15 cellular contexts compared by ENCODE assay signal in the genomic region with DNA sequence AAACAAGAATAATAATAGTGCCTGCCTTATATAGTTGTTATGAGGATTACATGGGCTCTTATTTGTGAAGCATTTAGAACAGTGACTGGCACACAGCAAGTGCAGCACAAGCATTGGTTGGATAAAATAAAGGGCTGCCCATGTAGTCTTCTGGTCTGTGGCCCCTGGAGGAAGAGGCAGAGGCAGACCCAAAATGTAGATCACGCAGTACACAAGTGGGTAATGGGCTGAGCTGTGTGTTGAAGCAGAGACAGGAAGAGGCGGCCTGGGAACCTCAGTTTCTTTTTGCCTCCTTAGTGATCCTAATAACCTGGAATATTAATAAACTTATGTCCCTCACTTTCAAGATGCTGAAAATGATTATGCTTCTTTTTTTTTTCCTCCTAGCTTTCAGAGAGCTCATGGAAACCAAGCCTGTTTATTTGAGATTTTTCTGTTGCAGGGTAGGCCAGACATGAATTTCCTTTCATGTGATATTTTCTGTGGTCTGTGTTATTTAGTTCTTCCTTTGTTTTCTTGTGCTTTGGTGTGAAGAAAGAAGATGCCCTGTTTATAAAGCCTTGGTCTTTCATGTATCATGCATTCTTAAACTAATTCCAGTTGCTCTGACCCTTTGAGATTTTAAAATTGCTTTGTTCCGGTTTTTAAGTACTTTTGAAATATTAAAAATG. TPM values are rescaled to one million over a fixed set of nuclear protein-coding genes. Genes with fewer than 3 reads are reported as not detected.
A peak's percentile ranks its signal among the peaks of the same experiment; 100 is the strongest.
DNase-seq lines count a peak whose midpoint lies in the region; ATAC-seq and TF ChIP-seq lines count a peak whose summit lies in the region.
"Had no signal": no experiment of that assay in that cellular context is flagged by ENCODE, and none has a peak within 500 bp of the region (broad histone marks: within the 10 kb centered on the region; RNA-seq: fewer than 3 reads in every experiment).

No MANE protein-coding gene starts in this region.

- H2AFZ ChIP-seq in SK-N-SH (ENCODE audit: low read depth): no peak overlapping the region

- H3K4me3 Mint-ChIP-seq in T-helper 2 cell treated with Interferon-gamma antibody and Interleukin-4, amounts not matched to agents 5 μg/mL and 100 μg/mL, for 36 hours: peak overlapping the region; percentile 41
- no peak overlapping the region for H3K4me3 Mint-ChIP-seq in activated naive CD8-positive, alpha-beta T cell treated with anti-CD3 and anti-CD28 coated beads, Interleukin-2, amount 10 ng/mL, durations not matched to agents 7 days and 5 days
- H3K4me3 Mint-ChIP-seq in neural crest cell: no peak overlapping the region

- intact Hi-C loops in upper lobe of right lung (cut with DNase I): no loop called here

- no peak for TF ChIP-seq CTCF in neural crest cell (conservative IDR thresholded peaks at IDR 0.05)
- TF ChIP-seq CTCF in SK-N-SH (IDR thresholded peaks at IDR 0.05): no peak
- no peak for TF ChIP-seq CTCF in upper lobe of right lung (IDR thresholded peaks at IDR 0.05)

- TF ChIP-seq RAD21 in SK-N-SH (IDR thresholded peaks at IDR 0.05; ENCODE audit: low read length): no peak

- peaks cover 31% of the 10 kb centered on the region for H3K4me1 Mint-ChIP-seq in T-helper 2 cell treated with Interferon-gamma antibody and Interleukin-4, amounts not matched to agents 5 μg/mL and 100 μg/mL, for 36 hours (ENCODE audit: low read depth)
- peaks cover 13% of the 10 kb centered on the region for H3K4me1 Mint-ChIP-seq in activated naive CD8-positive, alpha-beta T cell treated with anti-CD3 and anti-CD28 coated beads, Interleukin-2, amount 10 ng/mL, durations not matched to agents 7 days and 5 days
- peaks cover 23% of the 10 kb centered on the region for H3K4me1 Mint-ChIP-seq in neural crest cell

- H3K4me1 ChIP-seq in SK-N-SH (ENCODE audit: control insufficient read depth in 1 of 2, insufficient read depth in 2 of 2, low read depth in 1 of 2, low read length in 1 of 2) (peaks cover 0 to 14% of the 10 kb centered on the region in 2 experiments; a peak in 3 of 4 replicates), upper lobe of right lung (no peaks in the 10 kb centered on the region)
- H3K4me1 ChIP-seq: prostate gland had no signal

- no peaks in the 10 kb centered on the region for H3K27me3 Mint-ChIP-seq in T-helper 2 cell treated with Interferon-gamma antibody and Interleukin-4, amounts not matched to agents 5 μg/mL and 100 μg/mL, for 36 hours (ENCODE audit: low read depth)
- H3K27me3 Mint-ChIP-seq in activated naive CD8-positive, alpha-beta T cell treated with anti-CD3 and anti-CD28 coated beads, Interleukin-2, amount 10 ng/mL, durations not matched to agents 7 days and 5 days: no peaks in the 10 kb centered on the region
- H3K27me3 Mint-ChIP-seq in neural crest cell (ENCODE audit: low read depth): no peaks in the 10 kb centered on the region
- H3K27me3 Mint-ChIP-seq: IgD-negative memory B cell had no signal

- no peaks in the 10 kb centered on the region for H3K27me3 ChIP-seq in SK-N-SH (ENCODE audit: insufficient read depth)
- H3K27me3 ChIP-seq in upper lobe of right lung: no peaks in the 10 kb centered on the region
- H3K27me3 ChIP-seq: SJSA1 had no signal

- H3K4me2 ChIP-seq in SK-N-SH: no peak overlapping the region

- no peak for DNase-seq in T-helper 2 cell treated with Interferon-gamma antibody and Interleukin-4, amounts not matched to agents 5 μg/mL and 100 μg/mL, for 36 hours (ENCODE audit: low spot score)
- DNase-seq in T-helper 2 cell: no peak
- no peak for DNase-seq in activated naive CD8-positive, alpha-beta T cell treated with anti-CD3 and anti-CD28 coated beads, Interleukin-2, amount 10 ng/mL, durations not matched to agents 7 days and 5 days
- DNase-seq in neural crest cell (ENCODE audit: low read depth, low spot score): no peak
- DNase-seq in SK-N-SH: no peak
- no peak for DNase-seq in SKM-1 (lab: John Stamatoyannopoulos, UW; ENCODE audit: unreplicated experiment)
- DNase-seq in upper lobe of right lung: no peak
- DNase-seq: kidney; NCI-H1417 treated with DMSO at 0.1 percent for 48 hours; stimulated activated CD4-positive, alpha-beta T cell treated with anti-CD3 and anti-CD28 coated beads, Interleukin-15, amount 100 ng/mL, for 24 hours had no signal

- H3K9me2 ChIP-seq in SK-N-SH: no peaks in the 10 kb centered on the region

- H3K36me3 ChIP-seq in KOPT-K1 (ENCODE audit: insufficient read depth, low read length) (peaks cover 22% of the 10 kb centered on the region), SK-N-SH (replicated peaks in 1 of 2; ENCODE audit: control insufficient read depth in 1 of 2, insufficient read depth in 2 of 2, low read length in 1 of 2) (peaks cover 0 to 5% of the 10 kb centered on the region in 2 experiments), upper lobe of right lung (no peaks in the 10 kb centered on the region)
- H3K36me3 ChIP-seq: prostate gland had no signal

- no peaks in the 10 kb centered on the region for H4K20me1 ChIP-seq in SK-N-SH (ENCODE audit: insufficient read depth)

- CTCF ChIA-PET in SK-N-SH (lab: Yijun Ruan, JAX): interaction anchor here (0.6 to 1.5 kb wide), 2 partner anchors 9 to 59 kb away, joined by 3 to 5 read pairs; no protein-coding TSS in a partner anchor

- H3K27ac Mint-ChIP-seq in T-helper 2 cell treated with Interferon-gamma antibody and Interleukin-4, amounts not matched to agents 5 μg/mL and 100 μg/mL, for 36 hours: peak overlapping the region; percentile 47
- H3K27ac Mint-ChIP-seq in activated naive CD8-positive, alpha-beta T cell treated with anti-CD3 and anti-CD28 coated beads, Interleukin-2, amount 10 ng/mL, durations not matched to agents 7 days and 5 days: peak overlapping the region; percentile 52
- H3K27ac Mint-ChIP-seq in neural crest cell (ENCODE audit: unreplicated experiment): peak overlapping the region; percentile 7

- H3K4me3 ChIP-seq in SK-N-SH (ENCODE audit: low read depth in 2 of 2, low read length in 1 of 2): no peak overlapping the region
- no peak overlapping the region for H3K4me3 ChIP-seq in upper lobe of right lung
- H3K4me3 ChIP-seq: prostate gland, SJSA1 had no signal

- H3K79me2 ChIP-seq in SK-N-SH (ENCODE audit: insufficient read depth): no peaks in the 10 kb centered on the region

- H3K9me3 ChIP-seq in KOPT-K1 (ENCODE audit: insufficient read depth, low read length, poor library complexity, severe bottlenecking) (no peaks in the 10 kb centered on the region), SK-N-SH (no peaks in the 10 kb centered on the region), upper lobe of right lung (no peaks in the 10 kb centered on the region)
- H3K9me3 ChIP-seq: prostate gland, SJSA1 had no signal

- H3K36me3 Mint-ChIP-seq in T-helper 2 cell treated with Interferon-gamma antibody and Interleukin-4, amounts not matched to agents 5 μg/mL and 100 μg/mL, for 36 hours (ENCODE audit: low read depth): peaks cover 37% of the 10 kb centered on the region
- H3K36me3 Mint-ChIP-seq in activated naive CD8-positive, alpha-beta T cell treated with anti-CD3 and anti-CD28 coated beads, Interleukin-2, amount 10 ng/mL, durations not matched to agents 7 days and 5 days: peaks cover 44% of the 10 kb centered on the region
- H3K36me3 Mint-ChIP-seq in neural crest cell (ENCODE audit: low read depth): peaks cover 11% of the 10 kb centered on the region

- TF ChIP-seq EP300 in SK-N-SH (IDR thresholded peaks at IDR 0.05; ENCODE audit: borderline replicate concordance in 1 of 2, low read depth in 1 of 2, low read length in 1 of 2): no peak

- 98% methylated on average over 3 of the region's 3 CpGs for WGBS in SK-N-SH (ENCODE audit: low lambda C conversion rate)

- POLR2A ChIA-PET in activated naive CD8-positive, alpha-beta T cell treated with anti-CD3 and anti-CD28 coated beads, Interleukin-2, amount 10 ng/mL, durations not matched to agents 7 days and 5 days (lab: Charles Lee): no interaction called here
- POLR2A ChIA-PET in SK-N-SH (lab: Yijun Ruan, JAX): no interaction called here

- H3K9ac ChIP-seq in SK-N-SH: no peak overlapping the region

- ATAC-seq in activated naive CD8-positive, alpha-beta T cell treated with anti-CD3 and anti-CD28 coated beads, Interleukin-2, amount 10 ng/mL, durations not matched to agents 7 days and 5 days (ENCODE audit: low read depth): no peak
- ATAC-seq in upper lobe of right lung: no peak
- ATAC-seq: esophagus mucosa had no signal

- H3K9me3 Mint-ChIP-seq in T-helper 2 cell treated with Interferon-gamma antibody and Interleukin-4, amounts not matched to agents 5 μg/mL and 100 μg/mL, for 36 hours: no peaks in the 10 kb centered on the region
- H3K9me3 Mint-ChIP-seq in activated naive CD8-positive, alpha-beta T cell treated with anti-CD3 and anti-CD28 coated beads, Interleukin-2, amount 10 ng/mL, durations not matched to agents 7 days and 5 days: no peaks in the 10 kb centered on the region
- H3K9me3 Mint-ChIP-seq in neural crest cell: no peaks in the 10 kb centered on the region
- H3K9me3 Mint-ChIP-seq: IgD-negative memory B cell had no signal

- no peaks in the 10 kb centered on the region for H3F3A ChIP-seq in SK-N-SH (replicated peaks; ENCODE audit: insufficient read depth)

- peak overlapping the region; percentile 28 for H3K27ac ChIP-seq in KOPT-K1 (ENCODE audit: low read depth, low read length, poor library complexity, severe bottlenecking)
- H3K27ac ChIP-seq in SK-N-SH (ENCODE audit: low read depth in 2 of 2, low read length in 1 of 2): no peak overlapping the region
- no peak overlapping the region for H3K27ac ChIP-seq in upper lobe of right lung
- H3K27ac ChIP-seq: prostate gland, SJSA1 had no signal

TF ChIP-seq in SK-N-SH, 30 proteins besides CTCF, POLR2A, EP300 and RAD21:
- TF ChIP-seq JUND (IDR thresholded peaks at IDR 0.05) (no peak), TAF1 (IDR thresholded peaks at IDR 0.05; ENCODE audit: borderline replicate concordance, low read depth, low read length) (no peak), SMC3 (IDR thresholded peaks at IDR 0.05; ENCODE audit: low read depth, low read length) (no peak), NFIC (IDR thresholded peaks at IDR 0.05; ENCODE audit: borderline replicate concordance) (no peak), MEF2A (IDR thresholded peaks at IDR 0.05; ENCODE audit: borderline replicate concordance, low read depth) (no peak)

RNA-seq across cellular contexts. Expression of a gene that starts 42.5 kb away (rescaled TPM):
- total RNA-seq in activated naive CD8-positive, alpha-beta T cell treated with anti-CD3 and anti-CD28 coated beads, Interleukin-2, amount 10 ng/mL, durations not matched to agents 7 days and 5 days: 10 to 100 TPM; 25.1 to 26.0 TPM
- 41.8 and 44.9 TPM in 2 replicates for total RNA-seq in neural crest cell
- polyA plus RNA-seq in SK-N-SH (2012; rRNA removed): 15.0 and 21.5 TPM in 2 replicates
- 15.3 and 16.7 TPM in 2 replicates for polyA plus RNA-seq in SK-N-SH (2012; cell fraction: cytosol; rRNA removed)
- polyA plus RNA-seq in SK-N-SH (2012; cell fraction: nucleus; rRNA removed): 12.9 and 17.5 TPM in 2 replicates
- 17.0 TPM for total RNA-seq in upper lobe of right lung
